20 cellular contexts compared by ENCODE assay signal in genomic region chr17:9038380-9038779, GRCh38. TPM values are rescaled to one million over a fixed set of nuclear protein-coding genes. Genes with fewer than 3 reads are reported as not detected.
"Had no signal": no experiment of that assay in that cellular context is flagged by ENCODE, and none has a peak within 500 bp of the region (broad histone marks: within the 10 kb centered on the region; RNA-seq: fewer than 3 reads in every experiment).

No MANE protein-coding gene starts in this region.

- H2AFZ ChIP-seq: hepatocyte had no signal

- H3K4me3 Mint-ChIP-seq: immature natural killer cell, memory B cell, mesothelial cell of epicardium, naive B cell had no signal

- H3K79me2 ChIP-seq: hepatocyte had no signal

- H3K27me3 ChIP-seq: foreskin keratinocyte, gastroesophageal sphincter, heart left ventricle, left lung had no signal

- H3K4me1 ChIP-seq: foreskin keratinocyte, heart left ventricle, left lung, lower lobe of right lung had no signal

- H3K27ac ChIP-seq: coronary artery, dorsolateral prefrontal cortex, epithelial cell of prostate, foreskin keratinocyte, heart left ventricle, hepatocyte, left lung, lower lobe of right lung had no signal

- H3K36me3 Mint-ChIP-seq: immature natural killer cell had no signal

- H3K9me3 ChIP-seq: mucosa of descending colon had no signal

- DNase-seq: dermis blood vessel endothelial cell; dorsolateral prefrontal cortex; effector CD4-positive, alpha-beta T cell; effector memory CD4-positive, alpha-beta T cell; foreskin keratinocyte; heart left ventricle; hypothalamus; immature natural killer cell; left cardiac atrium; left lung; left ventricle myocardium superior; lower lobe of right lung; mucosa of descending colon; naive B cell had no signal

- H3K27ac Mint-ChIP-seq: immature natural killer cell, memory B cell, mesothelial cell of epicardium, naive B cell had no signal

- H3K4me2 ChIP-seq: hepatocyte had no signal

- H3K36me3 ChIP-seq: heart left ventricle, left lung, lower lobe of right lung had no signal

- H3K4me1 Mint-ChIP-seq: immature natural killer cell, memory B cell, mesothelial cell of epicardium, naive B cell had no signal

- H3K4me3 ChIP-seq: coronary artery, dorsolateral prefrontal cortex, gastroesophageal sphincter, heart left ventricle, hepatocyte, left lung, lower lobe of right lung, mucosa of descending colon had no signal

RNA-seq across cellular contexts. Expression of gene NTN1, which starts 17.1 kb away (rescaled TPM):
- polyA plus RNA-seq: immature natural killer cell had no signal
